Comparison of ENCODE assay signal across 7 cellular contexts in genomic region chr2:215793747-215794595, GRCh38.
DNase-seq lines count a peak whose midpoint lies in the region; ATAC-seq and TF ChIP-seq lines count a peak whose summit lies in the region.

No MANE protein-coding gene starts in this region.

- ATAC-seq in GM18520 (IDR thresholded peaks at IDR 0.05; ENCODE audit: unreplicated experiment) (peak; percentile 56), HG03103 (IDR thresholded peaks at IDR 0.05; ENCODE audit: low read depth, unreplicated experiment) (peak; percentile 50), sciatic nerve (peak; percentile 66)

- H3K27me3 ChIP-seq in SJSA1 (replicated peaks) = no peaks in the 10 kb centered on the region

- H3K4me1 ChIP-seq in SJSA1 (replicated peaks) = peaks cover 30% of the 10 kb centered on the region

- DNase-seq in SJSA1 (ENCODE audit: low read depth in 1 of 2, low spot score in 2 of 2) = peak; percentile 72 to 89
- DNase-seq in fibroblast of pulmonary artery (ENCODE audit: low read depth) = peak; percentile 97
- DNase-seq in sciatic nerve (ENCODE audit: low spot score) = no peak
- no peak for DNase-seq in NCI-H1105 (lab: John Stamatoyannopoulos, UW)
- no peak for DNase-seq in T-helper 9 cell

- no peak overlapping the region for H3K4me3 ChIP-seq in SJSA1
- H3K4me3 ChIP-seq in fibroblast of pulmonary artery (replicated peaks; ENCODE audit: low read depth, low read length) = no peak overlapping the region

- TF ChIP-seq CTCF in fibroblast of pulmonary artery (IDR thresholded peaks at IDR 0.05; ENCODE audit: low read length, missing control alignments) = no peak

- intact Hi-C loops in sciatic nerve (cut with DNase I) = no loop called here

- H3K9me3 ChIP-seq in SJSA1 (replicated peaks) = no peaks in the 10 kb centered on the region; the same call in 1 of the 2 replicates

- H3K27ac ChIP-seq in SJSA1 = peak overlapping the region; percentile 43

- H3K36me3 ChIP-seq in SJSA1 = no peaks in the 10 kb centered on the region

Comparison
In these comparisons a context has a peak if more than half of its experiments do, and no peak if none do; other contexts are left out.
1. DNase-seq: peak in SJSA1 (2 of 2) and fibroblast of pulmonary artery (single experiment); none in sciatic nerve (single experiment), NCI-H1105 (single experiment) and T-helper 9 cell (single experiment).
2. Peak in every context shown above with its lines, with median percentiles within 50 percentile points of each other: ATAC-seq.